ENCODE assay signal across 25 cellular contexts in genomic region chr1:94395231-94395630, GRCh38.
"Had no signal": no experiment of that assay in that cellular context is flagged by ENCODE, and none has a peak within 500 bp of the region (broad histone marks: within the 10 kb centered on the region; RNA-seq: fewer than 3 reads in every experiment).

No MANE protein-coding gene starts in this region.

- H3K4me1 Mint-ChIP-seq: activated CD4-positive, alpha-beta T cell treated with anti-CD3 and anti-CD28 coated beads, Interleukin-2, amount 10 ng/mL, durations not matched to agents 7 days and 5 days; activated naive CD8-positive, alpha-beta T cell treated with anti-CD3 and anti-CD28 coated beads, Interleukin-2, amount 50 U/mL, for 24 hours; T-helper 17 cell had no signal

- H3K4me1 ChIP-seq: ascending aorta had no signal

- DNase-seq: activated CD4-positive, alpha-beta memory T cell treated with anti-CD3 and anti-CD28 coated beads for 36 hours; activated CD4-positive, alpha-beta T cell treated with anti-CD3 and anti-CD28 coated beads, Interleukin-2, amount 10 ng/mL, durations not matched to agents 7 days and 5 days; activated CD4-positive, CD25-positive, alpha-beta regulatory T cell; activated CD8-positive, alpha-beta memory T cell treated with anti-CD3 and anti-CD28 coated beads for 24 hours; activated effector memory CD4-positive, alpha-beta T cell treated with anti-CD3 and anti-CD28 coated beads, Interleukin-2, amount 50 U/mL, for 16 hours; activated naive CD4-positive, alpha-beta T cell treated with Interleukin-2 at 50 U/mL for 16 hours; activated naive CD8-positive, alpha-beta T cell treated with anti-CD3 and anti-CD28 coated beads, Interleukin-2, amount 50 U/mL, for 24 hours; activated T-cell treated with anti-CD3 and anti-CD28 coated beads, Interleukin-2, amount 50 U/mL, for 4 hours; amniotic stem cell; body of pancreas; central memory CD4-positive, alpha-beta T cell; MM.1S; NCI-H1105; NCI-H1436; NCI-H1694 treated with DMSO at 0.1 percent for 48 hours; NCI-H345; NCI-H510A; NCI-H526 treated with DMSO at 0.1 percent for 48 hours; NK-92 treated with Interleukin-12 subunit alpha and Interleukin-12 subunit beta, amount 100 ng/mL, for 24 hours; PC-3; SHP77 treated with DMSO at 0.1 percent for 48 hours; T-helper 17 cell; T-helper 9 cell had no signal

- H3K4me3 Mint-ChIP-seq: activated CD4-positive, alpha-beta memory T cell treated with anti-CD3 and anti-CD28 coated beads for 36 hours; activated CD4-positive, alpha-beta T cell treated with anti-CD3 and anti-CD28 coated beads, Interleukin-2, amount 10 ng/mL, durations not matched to agents 7 days and 5 days; activated naive CD8-positive, alpha-beta T cell treated with anti-CD3 and anti-CD28 coated beads, Interleukin-2, amount 50 U/mL, for 24 hours; activated T-cell treated with anti-CD3 and anti-CD28 coated beads, Interleukin-2, amount 50 U/mL, for 4 hours; T-helper 17 cell had no signal

- H3K27ac Mint-ChIP-seq: activated CD4-positive, alpha-beta memory T cell treated with anti-CD3 and anti-CD28 coated beads for 36 hours; activated CD4-positive, alpha-beta T cell treated with anti-CD3 and anti-CD28 coated beads, Interleukin-2, amount 10 ng/mL, durations not matched to agents 7 days and 5 days; activated naive CD4-positive, alpha-beta T cell treated with anti-CD3 and anti-CD28 coated beads, Interleukin-2, amount 50 U/mL, for 72 hours; activated naive CD8-positive, alpha-beta T cell treated with anti-CD3 and anti-CD28 coated beads, Interleukin-2, amount 50 U/mL, for 24 hours; T-helper 17 cell had no signal

- H3K4me3 ChIP-seq: ascending aorta, body of pancreas had no signal

- H3K36me3 Mint-ChIP-seq: activated CD4-positive, alpha-beta memory T cell treated with anti-CD3 and anti-CD28 coated beads for 36 hours; activated naive CD4-positive, alpha-beta T cell treated with anti-CD3 and anti-CD28 coated beads, Interleukin-2, amount 50 U/mL, for 72 hours had no signal

- ATAC-seq: activated naive CD4-positive, alpha-beta T cell treated with anti-CD3 and anti-CD28 coated beads, Interleukin-2, amount 50 U/mL, for 72 hours; activated naive CD8-positive, alpha-beta T cell treated with anti-CD3 and anti-CD28 coated beads, Interleukin-2, amount 50 U/mL, for 24 hours; activated T-cell treated with anti-CD3 and anti-CD28 coated beads, Interleukin-2, amount 50 U/mL, for 4 hours; PC-3; T-helper 17 cell had no signal

- H3K36me3 ChIP-seq: ascending aorta had no signal

- H3K9me3 ChIP-seq: ascending aorta, body of pancreas had no signal

- H3K27me3 ChIP-seq: ascending aorta, body of pancreas had no signal

- H3K9me3 Mint-ChIP-seq: activated CD4-positive, alpha-beta T cell treated with anti-CD3 and anti-CD28 coated beads, Interleukin-2, amount 10 ng/mL, durations not matched to agents 7 days and 5 days; activated T-cell treated with anti-CD3 and anti-CD28 coated beads, Interleukin-2, amount 50 U/mL, for 4 hours had no signal

- H3K27ac ChIP-seq: ascending aorta, body of pancreas had no signal
